ENCODE assay signal across 8 cellular contexts in genomic region chrX:73943900-73944581, GRCh38.
DNase-seq lines count a peak whose midpoint lies in the region; ATAC-seq and TF ChIP-seq lines count a peak whose summit lies in the region.

No MANE protein-coding gene starts in this region.

- no peak for TF ChIP-seq CTCF in choroid plexus epithelial cell (conservative IDR thresholded peaks at IDR 0.05; ENCODE audit: low read depth, low read length)

- DNase-seq in AG20443 (ENCODE audit: low spot score) (peak; percentile 91), NCI-H345 treated with DMSO at 0.1 percent for 48 hours (lab: John Stamatoyannopoulos, UW; ENCODE audit: unreplicated experiment) (peak; percentile 65), choroid plexus epithelial cell (ENCODE audit: low read depth) (peak; percentile 90), kidney glomerular epithelial cell (lab: John Stamatoyannopoulos, UW) (peak; percentile 59)
- DNase-seq in activated CD4-positive, alpha-beta T cell treated with anti-CD3 and anti-CD28 coated beads for 1 hour = peak; percentile 74
- DNase-seq in stimulated activated CD4-positive, alpha-beta T cell treated with anti-CD3 and anti-CD28 coated beads, Interleukin-1b, Interleukin-23, amount 100 ng/mL, for 1 hour (ENCODE audit: low read depth in 2 of 2) = peak; percentile 41 to 60

- H3K4me3 ChIP-seq in choroid plexus epithelial cell (ENCODE audit: low read depth, low read length) = peak overlapping the region; percentile 76

- ATAC-seq in GM19035 (IDR thresholded peaks at IDR 0.05; ENCODE audit: unreplicated experiment) (peak; percentile 100), HG03342 (IDR thresholded peaks at IDR 0.05; ENCODE audit: unreplicated experiment) (peak; percentile 99)

Comparison
In these comparisons a context has a peak if more than half of its experiments do, and no peak if none do; other contexts are left out.
1. Peak in every context shown above with its lines: DNase-seq, ATAC-seq and H3K4me3 ChIP-seq.